Comparison of ENCODE assay signal across 16 cellular contexts in genomic region chr17:51707216-51707615, GRCh38.
A peak's percentile ranks its signal among the peaks of the same experiment; 100 is the strongest.
DNase-seq lines count a peak whose midpoint lies in the region; ATAC-seq and TF ChIP-seq lines count a peak whose summit lies in the region.
"Had no signal": no experiment of that assay in that cellular context is flagged by ENCODE, and none has a peak within 500 bp of the region (broad histone marks: within the 10 kb centered on the region; RNA-seq: fewer than 3 reads in every experiment).

No MANE protein-coding gene starts in this region.

- ATAC-seq in foreskin keratinocyte, result no peak
- ATAC-seq: A549 had no signal

- no peak overlapping the region for H3K23ac ChIP-seq in trophoblast cell (ENCODE audit: low read length)

- no peak overlapping the region for H2BK12ac ChIP-seq in trophoblast cell (ENCODE audit: low read length)

- H3K9ac ChIP-seq in trophoblast cell (ENCODE audit: low read length), result no peak overlapping the region

- H3K27me3 ChIP-seq in foreskin keratinocyte (no peaks in the 10 kb centered on the region), trophoblast cell (ENCODE audit: insufficient read depth, low read length) (no peaks in the 10 kb centered on the region)
- H3K27me3 ChIP-seq: BE2C had no signal

- no peak overlapping the region for H3K4ac ChIP-seq in trophoblast cell (ENCODE audit: low read depth, low read length)

- no peak overlapping the region for H3K27ac ChIP-seq in RWPE1
- H3K27ac ChIP-seq in foreskin keratinocyte, result no peak overlapping the region
- no peak overlapping the region for H3K27ac ChIP-seq in trophoblast cell (ENCODE audit: low read depth, low read length)
- H3K27ac ChIP-seq: A549, C4-2B, HL-60 had no signal

- CTCF ChIA-PET in RWPE1 (lab: Yijun Ruan, JAX), result no interaction called here

- H3K79me1 ChIP-seq in trophoblast cell (ENCODE audit: low read length), result no peaks in the 10 kb centered on the region

- no peak overlapping the region for H3K4me3 ChIP-seq in trophoblast cell (ENCODE audit: low read depth, low read length)
- H3K4me3 ChIP-seq: A549 had no signal

- H2BK5ac ChIP-seq in trophoblast cell (ENCODE audit: low read depth, low read length, poor library complexity), result no peak overlapping the region

- no peak overlapping the region for H2AK5ac ChIP-seq in trophoblast cell (ENCODE audit: low read length)

- POLR2A ChIA-PET in RWPE1 (lab: Yijun Ruan, JAX; ENCODE audit: low non-redundant PET), result no interaction called here

- no peak overlapping the region for H4K91ac ChIP-seq in trophoblast cell (ENCODE audit: low read depth, low read length)

- no peak overlapping the region for H4K8ac ChIP-seq in trophoblast cell (ENCODE audit: low read depth, low read length)

- no peak overlapping the region for H3K14ac ChIP-seq in trophoblast cell (ENCODE audit: low read length)

- in situ Hi-C loops in T47D (cut with HindIII; ENCODE audit: low pct_unique_long_range_greater_than_20kb, low sequenced_read_pairs), result no loop called here

- no peak overlapping the region for H3K18ac ChIP-seq in trophoblast cell (ENCODE audit: low read length)

- H2AFZ ChIP-seq in trophoblast cell (ENCODE audit: insufficient read depth, low read length, poor library complexity), result no peak overlapping the region

- no peak overlapping the region for H2BK120ac ChIP-seq in trophoblast cell (ENCODE audit: insufficient read depth, low read length, poor library complexity)

- H3K4me2 ChIP-seq in trophoblast cell (ENCODE audit: low read length), result no peak overlapping the region
- H3K4me2 ChIP-seq: A549 had no signal

- no CpG with 5 or more reads among the region's 2 CpGs for WGBS in trophoblast cell (ENCODE audit: extremely low coverage, insufficient coverage, insufficient read length)

- TF ChIP-seq CTCF in RWPE1 (conservative IDR thresholded peaks at IDR 0.05; ENCODE audit: low read depth) (no peak), foreskin keratinocyte (conservative IDR thresholded peaks at IDR 0.05) (no peak)

- H3K36me3 ChIP-seq in trophoblast cell (ENCODE audit: control insufficient read depth in 1 of 2, insufficient read depth in 2 of 2, low read length in 2 of 2), result no peaks in the 10 kb centered on the region
- H3K36me3 ChIP-seq: BE2C had no signal

- no peaks in the 10 kb centered on the region for H3K4me1 ChIP-seq in foreskin keratinocyte
- peaks cover 0 to 2% of the 10 kb centered on the region in 2 experiments for H3K4me1 ChIP-seq in trophoblast cell (ENCODE audit: control insufficient read depth in 1 of 2, insufficient read depth in 2 of 2, low read length in 2 of 2)
- H3K4me1 ChIP-seq: A549 had no signal

- DNase-seq in RWPE1 (ENCODE audit: low spot score), result peak; percentile 59
- DNase-seq in T47D (ENCODE audit: low read depth in 1 of 2, low spot score in 1 of 2), result peak; percentile 21 to 57
- peak; percentile 7 to 47 for DNase-seq in foreskin keratinocyte
- peak; percentile 16 to 30 for DNase-seq in trophoblast cell
- no peak for DNase-seq in NCI-H1048 (lab: John Stamatoyannopoulos, UW)
- DNase-seq in NCI-H226, result no peak
- no peak for DNase-seq in NCI-H526 treated with DMSO at 0.1 percent for 48 hours (lab: John Stamatoyannopoulos, UW)
- DNase-seq: BE2C; CD4-positive, alpha-beta memory T cell; DMS79 treated with DMSO at 0.1 percent for 48 hours; EL; GOT3; HCEC 1CT had no signal

- no peaks in the 10 kb centered on the region for H3K9me3 ChIP-seq in trophoblast cell (ENCODE audit: insufficient read depth, low read depth, low read length)
- H3K9me3 ChIP-seq: A549, BE2C had no signal

- no peaks in the 10 kb centered on the region for H3K79me2 ChIP-seq in trophoblast cell (ENCODE audit: control insufficient read depth, insufficient read depth, low read length, poor library complexity)

- no peak overlapping the region for H4K12ac ChIP-seq in trophoblast cell (ENCODE audit: low read depth, low read length)

Comparison
In these comparisons a context has a peak if more than half of its experiments do, and no peak if none do; other contexts are left out.
1. DNase-seq: peak in RWPE1 (single experiment), T47D (2 of 2), foreskin keratinocyte (2 of 2) and trophoblast cell (2 of 2); none in NCI-H1048 (single experiment), NCI-H226 (single experiment) and NCI-H526 treated with DMSO at 0.1 percent for 48 hours (single experiment).